In genomic region chrX:119468186-119468929, GRCh38 we compare ENCODE assay signal across 8 cellular contexts. TPM values are rescaled to one million over a fixed set of nuclear protein-coding genes. Genes with fewer than 3 reads are reported as not detected.
A peak's percentile ranks its signal among the peaks of the same experiment; 100 is the strongest.
DNase-seq lines count a peak whose midpoint lies in the region; ATAC-seq and TF ChIP-seq lines count a peak whose summit lies in the region.

Gene SLC25A5 (plus strand): TSS chrX:119468444. CDS start chrX:119468516, 72 bp downstream.

- peak in 1 of 2 donors; percentile 35 for TF ChIP-seq POLR2A in lower leg skin (IDR thresholded peaks at IDR 0.05)

- H3K4me1 ChIP-seq in BLaER1, result peaks cover 8% of the 10 kb centered on the region

- H3K27me3 ChIP-seq in BLaER1, result no peaks in the 10 kb centered on the region

- peak within 1 kb of the TSS; percentile 86 for H3K9ac ChIP-seq in BLaER1

- DNase-seq in GM19240 (ENCODE audit: insufficient read length, low spot score) (peak; percentile 53), NCI-H526 treated with DMSO at 0.1 percent for 48 hours (lab: John Stamatoyannopoulos, UW) (peak; percentile 77), dermis blood vessel endothelial cell (peak; percentile 85), lower leg skin (ENCODE audit: low spot score in 2 of 2) (peak; percentile 69 to 95)
- peak; percentile 79 to 83 for DNase-seq in activated CD4-positive, alpha-beta T cell treated with anti-CD3 and anti-CD28 coated beads, Interleukin-2, amount 50 U/mL, for 48 hours
- peak; percentile 66 to 77 for DNase-seq in stimulated activated CD4-positive, alpha-beta T cell treated with anti-CD3 and anti-CD28 coated beads, Interleukin-4, amount 100 ng/mL, for 48 hours (ENCODE audit: low read depth in 2 of 2)

- H3K4me2 ChIP-seq in BLaER1, result peak within 1 kb of the TSS; percentile 74

- peak within 1 kb of the TSS; percentile 78 for H3K4me3 ChIP-seq in BLaER1
- H3K4me3 ChIP-seq in lower leg skin (ENCODE audit: low read depth, poor library complexity, severe bottlenecking), result peak within 1 kb of the TSS; percentile 88

- 0 to 54% methylated on average over 6 to 43 of the region's 64 CpGs for WGBS in lower leg skin, 2 donors

- peaks cover 23% of the 10 kb centered on the region for H3K36me3 ChIP-seq in BLaER1

- intact Hi-C loops in lower leg skin (cut with DNase I; ENCODE audit: low total_unique reads), result no loop called here

- ATAC-seq in HG03457 (IDR thresholded peaks at IDR 0.05; ENCODE audit: unreplicated experiment), result peak; percentile 81

- TF ChIP-seq CTCF in lower leg skin (IDR thresholded peaks at IDR 0.05), result no peak

- H3K9me3 ChIP-seq in BLaER1, result peaks cover 10% of the 10 kb centered on the region

- peak within 1 kb of the TSS; percentile 87 for H3K27ac ChIP-seq in BLaER1

- peaks cover 20% of the 10 kb centered on the region for H4K20me1 ChIP-seq in BLaER1

RNA-seq across cellular contexts. Expression of gene SLC25A5, which starts in this region (rescaled TPM):
- total RNA-seq in dermis blood vessel endothelial cell, result 221 and 297 TPM in 2 replicates
- 100 to 1,000 TPM; 226 to 449 (median 361) TPM for total RNA-seq in lower leg skin

Comparison
In these comparisons a context has a peak if more than half of its experiments do, and no peak if none do; other contexts are left out.
1. Peak in every context shown above with its lines: DNase-seq, ATAC-seq, H3K4me3 ChIP-seq and H3K27ac ChIP-seq.